Comparison of ENCODE assay signal across 14 cellular contexts in the genomic region with DNA sequence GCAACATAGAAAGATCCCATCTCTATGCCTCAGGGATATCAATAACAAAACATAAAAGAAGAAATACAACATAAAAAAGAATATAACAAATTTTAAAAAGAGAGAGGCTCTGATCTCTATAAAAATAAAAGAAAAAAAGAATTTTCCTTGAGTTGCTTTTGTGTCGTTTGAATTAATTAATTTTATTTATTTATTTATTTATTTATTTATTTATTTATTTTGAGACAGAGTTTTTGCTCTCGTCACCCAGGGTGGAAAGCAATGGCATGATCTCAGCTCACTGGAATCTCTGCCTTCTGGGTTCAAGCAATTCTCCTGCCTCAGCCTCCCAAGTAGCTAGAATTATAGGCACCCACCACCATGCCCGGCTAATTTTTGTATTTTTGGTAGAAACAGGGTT. TPM values are rescaled to one million over a fixed set of nuclear protein-coding genes. Genes with fewer than 3 reads are reported as not detected.
DNase-seq lines count a peak whose midpoint lies in the region; ATAC-seq, FAIRE-seq and TF ChIP-seq lines count a peak whose summit lies in the region.
"Had no signal": no experiment of that assay in that cellular context is flagged by ENCODE, and none has a peak within 500 bp of the region (broad histone marks: within the 10 kb centered on the region; RNA-seq: fewer than 3 reads in every experiment).

No MANE protein-coding gene starts in this region.

- no peaks in the 10 kb centered on the region for H3K9me3 Mint-ChIP-seq in activated CD8-positive, alpha-beta memory T cell treated with anti-CD3 and anti-CD28 coated beads, Interleukin-2, amount 10 ng/mL, durations not matched to agents 7 days and 5 days (ENCODE audit: low read depth)
- no peaks in the 10 kb centered on the region for H3K9me3 Mint-ChIP-seq in stimulated activated memory B cell treated with anti-CD40 and anti-IgM and Interleukin-4, amounts not matched to agents 10 μg/mL and 1 μg/mL and 100 μg/mL, for 72 hours
- H3K9me3 Mint-ChIP-seq in HFFc6 = no peaks in the 10 kb centered on the region
- H3K9me3 Mint-ChIP-seq in activated naive CD8-positive, alpha-beta T cell treated with anti-CD3 and anti-CD28 coated beads for 36 hours = no peaks in the 10 kb centered on the region

- no peaks in the 10 kb centered on the region for H4K20me1 ChIP-seq in HepG2 (ENCODE audit: insufficient read depth, low read length)

- H3K4me2 ChIP-seq in HepG2 (ENCODE audit: low read depth, low read length) = peak overlapping the region; percentile 88; the same call in 1 of the 2 replicates

- no TSS peak for BruUV-seq in HepG2 (replicated peaks; lab: Mats Ljungman, UMichigan)

- H3K79me2 ChIP-seq in HepG2 (ENCODE audit: insufficient read depth, low read length) = peaks cover 54% of the 10 kb centered on the region

- peaks cover 28% of the 10 kb centered on the region for H3K4me1 Mint-ChIP-seq in activated CD8-positive, alpha-beta memory T cell treated with anti-CD3 and anti-CD28 coated beads, Interleukin-2, amount 10 ng/mL, durations not matched to agents 7 days and 5 days
- H3K4me1 Mint-ChIP-seq in stimulated activated memory B cell treated with anti-CD40 and anti-IgM and Interleukin-4, amounts not matched to agents 10 μg/mL and 1 μg/mL and 100 μg/mL, for 72 hours = peaks cover 25% of the 10 kb centered on the region
- peaks cover 30% of the 10 kb centered on the region for H3K4me1 Mint-ChIP-seq in HFFc6 (ENCODE audit: low read depth)
- H3K4me1 Mint-ChIP-seq in activated naive CD8-positive, alpha-beta T cell treated with anti-CD3 and anti-CD28 coated beads for 36 hours = peaks cover 28% of the 10 kb centered on the region

- no peaks in the 10 kb centered on the region for H3K27me3 Mint-ChIP-seq in activated CD8-positive, alpha-beta memory T cell treated with anti-CD3 and anti-CD28 coated beads, Interleukin-2, amount 10 ng/mL, durations not matched to agents 7 days and 5 days
- H3K27me3 Mint-ChIP-seq in stimulated activated memory B cell treated with anti-CD40 and anti-IgM and Interleukin-4, amounts not matched to agents 10 μg/mL and 1 μg/mL and 100 μg/mL, for 72 hours = no peaks in the 10 kb centered on the region
- peaks cover 2% of the 10 kb centered on the region; the same call in 1 of the 2 replicates for H3K27me3 Mint-ChIP-seq in HFFc6 (ENCODE audit: insufficient read depth)
- H3K27me3 Mint-ChIP-seq in activated naive CD8-positive, alpha-beta T cell treated with anti-CD3 and anti-CD28 coated beads for 36 hours = no peaks in the 10 kb centered on the region

- in situ Hi-C loops in HepG2 (cut with HindIII; ENCODE audit: extremely low pct_ligation_motif_present, low pct_unique_long_range_greater_than_20kb) = no loop called here

- H3K27ac Mint-ChIP-seq in activated CD8-positive, alpha-beta memory T cell treated with anti-CD3 and anti-CD28 coated beads, Interleukin-2, amount 10 ng/mL, durations not matched to agents 7 days and 5 days = peak overlapping the region; percentile 97
- peak overlapping the region; percentile 59 for H3K27ac Mint-ChIP-seq in stimulated activated memory B cell treated with anti-CD40 and anti-IgM and Interleukin-4, amounts not matched to agents 10 μg/mL and 1 μg/mL and 100 μg/mL, for 72 hours
- no peak overlapping the region for H3K27ac Mint-ChIP-seq in HFFc6
- H3K27ac Mint-ChIP-seq in activated naive CD8-positive, alpha-beta T cell treated with anti-CD3 and anti-CD28 coated beads for 36 hours = no peak overlapping the region

- H3K36me3 Mint-ChIP-seq in activated CD8-positive, alpha-beta memory T cell treated with anti-CD3 and anti-CD28 coated beads, Interleukin-2, amount 10 ng/mL, durations not matched to agents 7 days and 5 days = peaks cover 1% of the 10 kb centered on the region
- H3K36me3 Mint-ChIP-seq in stimulated activated memory B cell treated with anti-CD40 and anti-IgM and Interleukin-4, amounts not matched to agents 10 μg/mL and 1 μg/mL and 100 μg/mL, for 72 hours = no peaks in the 10 kb centered on the region
- no peaks in the 10 kb centered on the region for H3K36me3 Mint-ChIP-seq in HFFc6 (ENCODE audit: low read depth)
- no peaks in the 10 kb centered on the region for H3K36me3 Mint-ChIP-seq in activated naive CD8-positive, alpha-beta T cell treated with anti-CD3 and anti-CD28 coated beads for 36 hours

- H3K27ac ChIP-seq in SK-N-MC (peak overlapping the region; percentile 81; the same call in 1 of the 2 replicates), HepG2 (ENCODE audit: extremely low read length, insufficient read depth, low read length) (peak overlapping the region; percentile 91)

- H3K9me3 ChIP-seq in SK-N-MC (ENCODE audit: low read depth, low read length) = no peaks in the 10 kb centered on the region
- H3K9me3 ChIP-seq in HepG2 (ENCODE audit: low read length) = no peaks in the 10 kb centered on the region
- H3K9me3 ChIP-seq: MG63 had no signal

- DNase-seq in activated CD8-positive, alpha-beta memory T cell treated with anti-CD3 and anti-CD28 coated beads, Interleukin-2, amount 10 ng/mL, durations not matched to agents 7 days and 5 days = no peak
- no peak for DNase-seq in activated CD8-positive, alpha-beta memory T cell treated with anti-CD3 and anti-CD28 coated beads, Interleukin-2, amount 50 U/mL, for 48 hours
- DNase-seq in SK-N-MC (ENCODE audit: low read depth, low spot score) = no peak
- DNase-seq in HepG2 (ENCODE audit: low spot score) = no peak
- DNase-seq in HFFc6 = no peak
- no peak for DNase-seq in medulla oblongata (ENCODE audit: extremely low spot score)
- no peak for DNase-seq in activated naive CD8-positive, alpha-beta T cell treated with anti-CD3 and anti-CD28 coated beads for 36 hours
- DNase-seq: 8988T; cortex of kidney; MG63; NK-92 treated with Interleukin-12 subunit alpha and Interleukin-12 subunit beta, amount 100 ng/mL, for 24 hours; retina had no signal

- no peak for FAIRE-seq in HepG2 (lab: Jason Lieb, UNC)

- POLR2A ChIA-PET in HepG2 (lab: Yijun Ruan, JAX) = interaction anchor here (2.2 to 2.8 kb wide), 3 partner anchors 9 to 33 kb away, joined by 8 to 38 read pairs (median 18); a partner anchor contains a TSS

- H2AFZ ChIP-seq in HepG2 (ENCODE audit: low read length) = no peak overlapping the region

- no peak overlapping the region for H3K4me3 Mint-ChIP-seq in activated CD8-positive, alpha-beta memory T cell treated with anti-CD3 and anti-CD28 coated beads, Interleukin-2, amount 10 ng/mL, durations not matched to agents 7 days and 5 days
- H3K4me3 Mint-ChIP-seq in stimulated activated memory B cell treated with anti-CD40 and anti-IgM and Interleukin-4, amounts not matched to agents 10 μg/mL and 1 μg/mL and 100 μg/mL, for 72 hours = no peak overlapping the region
- no peak overlapping the region for H3K4me3 Mint-ChIP-seq in HFFc6
- H3K4me3 Mint-ChIP-seq in activated naive CD8-positive, alpha-beta T cell treated with anti-CD3 and anti-CD28 coated beads for 36 hours = no peak overlapping the region

- no peak for ATAC-seq in activated CD8-positive, alpha-beta memory T cell treated with anti-CD3 and anti-CD28 coated beads, Interleukin-2, amount 10 ng/mL, durations not matched to agents 7 days and 5 days
- ATAC-seq in HepG2 = no peak
- no peak for ATAC-seq in stimulated activated memory B cell treated with anti-CD40 and anti-IgM and Interleukin-4, amounts not matched to agents 10 μg/mL and 1 μg/mL and 100 μg/mL, for 72 hours

- H3K4me1 ChIP-seq in HepG2 (ENCODE audit: insufficient read depth, low read length) = peaks cover 45% of the 10 kb centered on the region

- TF ChIP-seq RAD21 in HepG2 (CRISPR knock-in tag; IDR thresholded peaks at IDR 0.05) = no peak

- no peak for TF ChIP-seq POLR2A in HepG2 (IDR thresholded peaks at IDR 0.05; ENCODE audit: insufficient read depth in 1 of 2, low read depth in 2 of 2, low read length in 2 of 2)

- H3K36me3 ChIP-seq in SK-N-MC (ENCODE audit: insufficient read depth, low read length) (no peaks in the 10 kb centered on the region), HepG2 (replicated peaks in 1 of 2; ENCODE audit: control insufficient read depth in 1 of 2, insufficient read depth in 2 of 2, low read length in 2 of 2) (0 out of 5 replicates have a peak, but pooled peaks cover 0 to 4% of the 10 kb centered on the region in 2 experiments)
- H3K36me3 ChIP-seq: MG63 had no signal

- intact Hi-C loops in HepG2 (cut with micrococcal nuclease; ENCODE audit: unreplicated experiment) = no loop called here

- H3K4me3 ChIP-seq in SK-N-MC (no peak overlapping the region), HepG2 (replicated peaks in 1 of 3; ENCODE audit: insufficient read depth in 1 of 3, low read depth in 2 of 3, low read length in 3 of 3) (no peak overlapping the region)
- H3K4me3 ChIP-seq: MG63 had no signal

- no peak for TF ChIP-seq CTCF in HepG2 (CRISPR knock-in tag; IDR thresholded peaks at IDR 0.05)
- no peak for TF ChIP-seq CTCF in HFFc6 (IDR thresholded peaks at IDR 0.05)

- TF ChIP-seq EP300 in HepG2 (IDR thresholded peaks at IDR 0.05; ENCODE audit: low read depth in 2 of 2, low read length in 2 of 2) = no peak
- TF ChIP-seq EP300 in HepG2 (CRISPR knock-in tag; IDR thresholded peaks at IDR 0.05; ENCODE audit: borderline replicate concordance) = no peak

- 94% methylated on average over 3 of the region's 3 CpGs for WGBS in HepG2 (ENCODE audit: low lambda C conversion rate)

- CTCF ChIA-PET in activated CD8-positive, alpha-beta memory T cell treated with anti-CD3 and anti-CD28 coated beads, Interleukin-2, amount 10 ng/mL, durations not matched to agents 7 days and 5 days (lab: Charles Lee) = interaction anchor here (0.5 to 2.7 kb wide), 10 partner anchors 11 to 176 kb away, joined by 3 to 9 read pairs (median 6); a partner anchor contains a TSS
- CTCF ChIA-PET in HepG2 (lab: Yijun Ruan, JAX; ENCODE audit: low intra/inter-chr PET ratio, low total read pairs) = no interaction called here

- no peak overlapping the region for H3K9ac ChIP-seq in SK-N-MC (ENCODE audit: insufficient read length)
- no peak overlapping the region for H3K9ac ChIP-seq in HepG2 (ENCODE audit: insufficient read depth, low read depth, low read length)

- no peaks in the 10 kb centered on the region for H3K27me3 ChIP-seq in HepG2 (ENCODE audit: control insufficient read depth in 1 of 2, insufficient read depth in 2 of 2, low read length in 2 of 2)
- H3K27me3 ChIP-seq: MG63 had no signal

RNA-seq across cellular contexts. Expression of a gene that starts 8.5 kb away (rescaled TPM):
- 10 to 100 TPM; 13.5 to 14.0 TPM for total RNA-seq in activated CD8-positive, alpha-beta memory T cell treated with anti-CD3 and anti-CD28 coated beads, Interleukin-2, amount 10 ng/mL, durations not matched to agents 7 days and 5 days
- 41.4 and 95.8 TPM in 2 replicates for total RNA-seq in HepG2 (2016; rRNA removed; fragmentation: Illumina TruSeq; extraction: Trizol)
- total RNA-seq in HepG2 (2016; cell fraction: cytosol; rRNA removed; fragmentation: Illumina TruSeq; extraction: Trizol; ENCODE audit: low read depth) = 4.5 and 5.4 TPM in 2 replicates
- total RNA-seq in HepG2 (2016; cell fraction: insoluble cytoplasmic fraction; rRNA removed; fragmentation: Illumina TruSeq; extraction: Trizol) = 42.0 and 91.4 TPM in 2 replicates
- 13.3 and 15.6 TPM in 2 replicates for total RNA-seq in HepG2 (2016; cell fraction: membrane; rRNA removed; fragmentation: Illumina TruSeq; extraction: Trizol)
- total RNA-seq in HepG2 (2016; cell fraction: nucleus; rRNA removed; fragmentation: Illumina TruSeq; extraction: Trizol) = 73.4 and 78.1 TPM in 2 replicates
- 105 and 145 TPM in 2 replicates for polyA plus RNA-seq in HepG2 (2011; rRNA removed)
- polyA plus RNA-seq in HepG2 (2011; cell fraction: cytosol; rRNA removed) = 97.9 and 106 TPM in 2 replicates
- 65.0 and 70.1 TPM in 2 replicates for polyA plus RNA-seq in HepG2 (2011; cell fraction: nucleus; rRNA removed)
- polyA plus RNA-seq in HepG2 (2012) = 48.5 and 60.7 TPM in 2 replicates
- polyA plus RNA-seq in HepG2 (2016; cell fraction: cytosol; fragmentation: Illumina TruSeq; extraction: Trizol; ENCODE audit: low read depth) = 4.5 and 4.7 TPM in 2 replicates
- polyA plus RNA-seq in HepG2 (2016; cell fraction: insoluble cytoplasmic fraction; fragmentation: Illumina TruSeq; extraction: Trizol; ENCODE audit: low read depth) = 24.5 and 27.5 TPM in 2 replicates
- 8.6 and 9.1 TPM in 2 replicates for polyA plus RNA-seq in HepG2 (2016; cell fraction: membrane; fragmentation: Illumina TruSeq; extraction: Trizol; ENCODE audit: low read depth)
- polyA plus RNA-seq in HepG2 (2016; cell fraction: nucleus; fragmentation: Illumina TruSeq; extraction: Trizol; ENCODE audit: insufficient read depth, low read depth) = 69.9 and 80.4 TPM in 2 replicates
- polyA minus RNA-seq in HepG2 (2011; rRNA and poly(A)+ RNA removed; ENCODE audit: low replicate concordance) = 95.1 and 327 TPM in 2 replicates
- 74.7 and 90.1 TPM in 2 replicates for polyA minus RNA-seq in HepG2 (2011; cell fraction: cytosol; rRNA and poly(A)+ RNA removed)
- 27.6 and 39.4 TPM in 2 replicates for polyA minus RNA-seq in HepG2 (2011; cell fraction: nucleus; rRNA and poly(A)+ RNA removed)
- under 1 TPM in 4 of 6 experiments, not detected in 2; 0.05 to 0.38 (median 0.14) TPM for total RNA-seq in HFFc6 (2021; fragmentation: NEBNext Ultra II Directional; extraction: Animal tissue kit (Norgen Biotek cat#: 25700))
- 10 to 100 TPM; 12.8 to 13.4 TPM for total RNA-seq in activated naive CD8-positive, alpha-beta T cell treated with anti-CD3 and anti-CD28 coated beads for 36 hours

RNA-seq across cellular contexts. Expression of a gene that starts 26.3 kb away (rescaled TPM):
- 10 to 100 TPM; 62.8 TPM for total RNA-seq in activated CD8-positive, alpha-beta memory T cell treated with anti-CD3 and anti-CD28 coated beads, Interleukin-2, amount 10 ng/mL, durations not matched to agents 7 days and 5 days
- total RNA-seq in HepG2 (2016; rRNA removed; fragmentation: Illumina TruSeq; extraction: Trizol) = 0.31 TPM in 1 of 2 replicates, not detected in the other
- not detected in 2 replicates for total RNA-seq in HepG2 (2016; cell fraction: cytosol; rRNA removed; fragmentation: Illumina TruSeq; extraction: Trizol; ENCODE audit: low read depth)
- 0.22 TPM in 1 of 2 replicates, not detected in the other for total RNA-seq in HepG2 (2016; cell fraction: insoluble cytoplasmic fraction; rRNA removed; fragmentation: Illumina TruSeq; extraction: Trizol)
- not detected in 2 replicates for total RNA-seq in HepG2 (2016; cell fraction: membrane; rRNA removed; fragmentation: Illumina TruSeq; extraction: Trizol)
- 0.99 TPM in 1 of 2 replicates, not detected in the other for total RNA-seq in HepG2 (2016; cell fraction: nucleus; rRNA removed; fragmentation: Illumina TruSeq; extraction: Trizol)
- 0.15 TPM in 1 of 2 replicates, not detected in the other for polyA plus RNA-seq in HepG2 (2011; rRNA removed)
- not detected in 2 replicates for polyA plus RNA-seq in HepG2 (2011; cell fraction: cytosol; rRNA removed)
- polyA plus RNA-seq in HepG2 (2011; cell fraction: nucleus; rRNA removed) = 0.55 and 0.79 TPM in 2 replicates
- polyA plus RNA-seq in HepG2 (2012) = not detected in 2 replicates
- polyA plus RNA-seq in HepG2 (2016; cell fraction: cytosol; fragmentation: Illumina TruSeq; extraction: Trizol; ENCODE audit: low read depth) = not detected in 2 replicates
- polyA plus RNA-seq in HepG2 (2016; cell fraction: insoluble cytoplasmic fraction; fragmentation: Illumina TruSeq; extraction: Trizol; ENCODE audit: low read depth) = not detected in 2 replicates
- not detected in 2 replicates for polyA plus RNA-seq in HepG2 (2016; cell fraction: membrane; fragmentation: Illumina TruSeq; extraction: Trizol; ENCODE audit: low read depth)
- polyA plus RNA-seq in HepG2 (2016; cell fraction: nucleus; fragmentation: Illumina TruSeq; extraction: Trizol; ENCODE audit: insufficient read depth, low read depth) = not detected in 2 replicates
- 0.28 and 1.2 TPM in 2 replicates for polyA minus RNA-seq in HepG2 (2011; rRNA and poly(A)+ RNA removed; ENCODE audit: low replicate concordance)
- polyA minus RNA-seq in HepG2 (2011; cell fraction: cytosol; rRNA and poly(A)+ RNA removed) = not detected in 2 replicates
- 0.87 and 1.2 TPM in 2 replicates for polyA minus RNA-seq in HepG2 (2011; cell fraction: nucleus; rRNA and poly(A)+ RNA removed)
- total RNA-seq in HFFc6 (2021; fragmentation: NEBNext Ultra II Directional; extraction: Animal tissue kit (Norgen Biotek cat#: 25700)) = not detected
- total RNA-seq in activated naive CD8-positive, alpha-beta T cell treated with anti-CD3 and anti-CD28 coated beads for 36 hours = 10 to 100 TPM; 44.8 to 45.7 TPM

RNA-seq across cellular contexts. Expression of a gene that starts 33.4 kb away (rescaled TPM):
- total RNA-seq in activated CD8-positive, alpha-beta memory T cell treated with anti-CD3 and anti-CD28 coated beads, Interleukin-2, amount 10 ng/mL, durations not matched to agents 7 days and 5 days = 10 to 100 TPM; 75.4 to 90.1 TPM
- total RNA-seq in HepG2 (2016; rRNA removed; fragmentation: Illumina TruSeq; extraction: Trizol) = 32.2 and 39.4 TPM in 2 replicates
- total RNA-seq in HepG2 (2016; cell fraction: cytosol; rRNA removed; fragmentation: Illumina TruSeq; extraction: Trizol; ENCODE audit: low read depth) = 10.2 and 10.9 TPM in 2 replicates
- total RNA-seq in HepG2 (2016; cell fraction: insoluble cytoplasmic fraction; rRNA removed; fragmentation: Illumina TruSeq; extraction: Trizol) = 35.2 and 38.6 TPM in 2 replicates
- total RNA-seq in HepG2 (2016; cell fraction: membrane; rRNA removed; fragmentation: Illumina TruSeq; extraction: Trizol) = 21.9 and 22.5 TPM in 2 replicates
- 36.9 and 43.8 TPM in 2 replicates for total RNA-seq in HepG2 (2016; cell fraction: nucleus; rRNA removed; fragmentation: Illumina TruSeq; extraction: Trizol)
- polyA plus RNA-seq in HepG2 (2011; rRNA removed) = 26.9 and 40.0 TPM in 2 replicates
- polyA plus RNA-seq in HepG2 (2011; cell fraction: cytosol; rRNA removed) = 13.4 and 14.2 TPM in 2 replicates
- 155 and 169 TPM in 2 replicates for polyA plus RNA-seq in HepG2 (2011; cell fraction: nucleus; rRNA removed)
- 15.0 and 18.0 TPM in 2 replicates for polyA plus RNA-seq in HepG2 (2012)
- polyA plus RNA-seq in HepG2 (2016; cell fraction: cytosol; fragmentation: Illumina TruSeq; extraction: Trizol; ENCODE audit: low read depth) = 5.6 and 6.8 TPM in 2 replicates
- 25.5 and 27.5 TPM in 2 replicates for polyA plus RNA-seq in HepG2 (2016; cell fraction: insoluble cytoplasmic fraction; fragmentation: Illumina TruSeq; extraction: Trizol; ENCODE audit: low read depth)
- polyA plus RNA-seq in HepG2 (2016; cell fraction: membrane; fragmentation: Illumina TruSeq; extraction: Trizol; ENCODE audit: low read depth) = 12.4 and 13.2 TPM in 2 replicates
- polyA plus RNA-seq in HepG2 (2016; cell fraction: nucleus; fragmentation: Illumina TruSeq; extraction: Trizol; ENCODE audit: insufficient read depth, low read depth) = 90.2 and 94.9 TPM in 2 replicates
- polyA minus RNA-seq in HepG2 (2011; rRNA and poly(A)+ RNA removed; ENCODE audit: low replicate concordance) = 71.6 and 214 TPM in 2 replicates
- polyA minus RNA-seq in HepG2 (2011; cell fraction: cytosol; rRNA and poly(A)+ RNA removed) = 13.4 and 14.8 TPM in 2 replicates
- 21.8 and 24.0 TPM in 2 replicates for polyA minus RNA-seq in HepG2 (2011; cell fraction: nucleus; rRNA and poly(A)+ RNA removed)
- 10 to 100 TPM; 31.2 to 38.0 (median 33.4) TPM for total RNA-seq in HFFc6 (2021; fragmentation: NEBNext Ultra II Directional; extraction: Animal tissue kit (Norgen Biotek cat#: 25700))
- total RNA-seq in activated naive CD8-positive, alpha-beta T cell treated with anti-CD3 and anti-CD28 coated beads for 36 hours = 10 to 100 TPM; 57.0 to 62.0 TPM

RNA-seq across cellular contexts. Expression of a gene that starts 57.3 kb away (rescaled TPM):
- 100 to 1,000 TPM; 260 to 273 TPM for total RNA-seq in activated CD8-positive, alpha-beta memory T cell treated with anti-CD3 and anti-CD28 coated beads, Interleukin-2, amount 10 ng/mL, durations not matched to agents 7 days and 5 days
- 0.20 TPM in 1 of 2 replicates, not detected in the other for total RNA-seq in HepG2 (2016; rRNA removed; fragmentation: Illumina TruSeq; extraction: Trizol)
- total RNA-seq in HepG2 (2016; cell fraction: cytosol; rRNA removed; fragmentation: Illumina TruSeq; extraction: Trizol; ENCODE audit: low read depth) = not detected in 2 replicates
- 0.07 and 0.37 TPM in 2 replicates for total RNA-seq in HepG2 (2016; cell fraction: insoluble cytoplasmic fraction; rRNA removed; fragmentation: Illumina TruSeq; extraction: Trizol)
- total RNA-seq in HepG2 (2016; cell fraction: membrane; rRNA removed; fragmentation: Illumina TruSeq; extraction: Trizol) = not detected in 2 replicates
- total RNA-seq in HepG2 (2016; cell fraction: nucleus; rRNA removed; fragmentation: Illumina TruSeq; extraction: Trizol) = 0.16 and 0.34 TPM in 2 replicates
- 0.13 and 0.17 TPM in 2 replicates for polyA plus RNA-seq in HepG2 (2011; rRNA removed)
- 0.04 and 0.05 TPM in 2 replicates for polyA plus RNA-seq in HepG2 (2011; cell fraction: cytosol; rRNA removed)
- polyA plus RNA-seq in HepG2 (2011; cell fraction: nucleus; rRNA removed) = 0.61 and 0.68 TPM in 2 replicates
- polyA plus RNA-seq in HepG2 (2012) = 0.16 and 0.21 TPM in 2 replicates
- 0.03 TPM in 1 of 2 replicates, not detected in the other for polyA plus RNA-seq in HepG2 (2016; cell fraction: cytosol; fragmentation: Illumina TruSeq; extraction: Trizol; ENCODE audit: low read depth)
- polyA plus RNA-seq in HepG2 (2016; cell fraction: insoluble cytoplasmic fraction; fragmentation: Illumina TruSeq; extraction: Trizol; ENCODE audit: low read depth) = 0.07 and 0.09 TPM in 2 replicates
- polyA plus RNA-seq in HepG2 (2016; cell fraction: membrane; fragmentation: Illumina TruSeq; extraction: Trizol; ENCODE audit: low read depth) = 0.03 and 0.05 TPM in 2 replicates
- polyA plus RNA-seq in HepG2 (2016; cell fraction: nucleus; fragmentation: Illumina TruSeq; extraction: Trizol; ENCODE audit: insufficient read depth, low read depth) = 0.46 and 0.75 TPM in 2 replicates
- 0.02 and 0.09 TPM in 2 replicates for polyA minus RNA-seq in HepG2 (2011; rRNA and poly(A)+ RNA removed; ENCODE audit: low replicate concordance)
- not detected in 2 replicates for polyA minus RNA-seq in HepG2 (2011; cell fraction: cytosol; rRNA and poly(A)+ RNA removed)
- polyA minus RNA-seq in HepG2 (2011; cell fraction: nucleus; rRNA and poly(A)+ RNA removed) = 0.13 and 1.2 TPM in 2 replicates
- total RNA-seq in HFFc6 (2021; fragmentation: NEBNext Ultra II Directional; extraction: Animal tissue kit (Norgen Biotek cat#: 25700)) = not detected
- total RNA-seq in activated naive CD8-positive, alpha-beta T cell treated with anti-CD3 and anti-CD28 coated beads for 36 hours = 100 to 1,000 TPM; 146 to 157 TPM

RNA-seq across cellular contexts. Expression of a gene that starts 57.8 kb away (rescaled TPM):
- total RNA-seq in activated CD8-positive, alpha-beta memory T cell treated with anti-CD3 and anti-CD28 coated beads, Interleukin-2, amount 10 ng/mL, durations not matched to agents 7 days and 5 days = not detected
- total RNA-seq in HepG2 (2016; rRNA removed; fragmentation: Illumina TruSeq; extraction: Trizol) = not detected in 2 replicates
- total RNA-seq in HepG2 (2016; cell fraction: cytosol; rRNA removed; fragmentation: Illumina TruSeq; extraction: Trizol; ENCODE audit: low read depth) = not detected in 2 replicates
- total RNA-seq in HepG2 (2016; cell fraction: insoluble cytoplasmic fraction; rRNA removed; fragmentation: Illumina TruSeq; extraction: Trizol) = not detected in 2 replicates
- total RNA-seq in HepG2 (2016; cell fraction: membrane; rRNA removed; fragmentation: Illumina TruSeq; extraction: Trizol) = not detected in 2 replicates
- not detected in 2 replicates for total RNA-seq in HepG2 (2016; cell fraction: nucleus; rRNA removed; fragmentation: Illumina TruSeq; extraction: Trizol)
- polyA plus RNA-seq in HepG2 (2011; rRNA removed) = not detected in 2 replicates
- polyA plus RNA-seq in HepG2 (2011; cell fraction: cytosol; rRNA removed) = not detected in 2 replicates
- polyA plus RNA-seq in HepG2 (2011; cell fraction: nucleus; rRNA removed) = not detected in 2 replicates
- not detected in 2 replicates for polyA plus RNA-seq in HepG2 (2012)
- polyA plus RNA-seq in HepG2 (2016; cell fraction: cytosol; fragmentation: Illumina TruSeq; extraction: Trizol; ENCODE audit: low read depth) = not detected in 2 replicates
- polyA plus RNA-seq in HepG2 (2016; cell fraction: insoluble cytoplasmic fraction; fragmentation: Illumina TruSeq; extraction: Trizol; ENCODE audit: low read depth) = not detected in 2 replicates
- not detected in 2 replicates for polyA plus RNA-seq in HepG2 (2016; cell fraction: membrane; fragmentation: Illumina TruSeq; extraction: Trizol; ENCODE audit: low read depth)
- not detected in 2 replicates for polyA plus RNA-seq in HepG2 (2016; cell fraction: nucleus; fragmentation: Illumina TruSeq; extraction: Trizol; ENCODE audit: insufficient read depth, low read depth)
- polyA minus RNA-seq in HepG2 (2011; rRNA and poly(A)+ RNA removed; ENCODE audit: low replicate concordance) = not detected in 2 replicates
- polyA minus RNA-seq in HepG2 (2011; cell fraction: cytosol; rRNA and poly(A)+ RNA removed) = not detected in 2 replicates
- polyA minus RNA-seq in HepG2 (2011; cell fraction: nucleus; rRNA and poly(A)+ RNA removed) = not detected in 2 replicates
- total RNA-seq in HFFc6 (2021; fragmentation: NEBNext Ultra II Directional; extraction: Animal tissue kit (Norgen Biotek cat#: 25700)) = not detected
- not detected for total RNA-seq in activated naive CD8-positive, alpha-beta T cell treated with anti-CD3 and anti-CD28 coated beads for 36 hours
- total RNA-seq: mononuclear cell had no signal

Comparison
In these comparisons a context has a peak if more than half of its experiments do, and no peak if none do; other contexts are left out.
1. H3K27ac Mint-ChIP-seq: peak in activated CD8-positive, alpha-beta memory T cell treated with anti-CD3 and anti-CD28 coated beads, Interleukin-2, amount 10 ng/mL, durations not matched to agents 7 days and 5 days (single experiment) and stimulated activated memory B cell treated with anti-CD40 and anti-IgM and Interleukin-4, amounts not matched to agents 10 μg/mL and 1 μg/mL and 100 μg/mL, for 72 hours (single experiment); none in HFFc6 (single experiment) and activated naive CD8-positive, alpha-beta T cell treated with anti-CD3 and anti-CD28 coated beads for 36 hours (single experiment).
2. RNA of a gene that starts 26.3 kb away (total RNA-seq): 62.8 TPM in activated CD8-positive, alpha-beta memory T cell treated with anti-CD3 and anti-CD28 coated beads, Interleukin-2, amount 10 ng/mL, durations not matched to agents 7 days and 5 days and 44.8 to 45.7 TPM in activated naive CD8-positive, alpha-beta T cell treated with anti-CD3 and anti-CD28 coated beads for 36 hours; 0.22 to 0.99 TPM in HepG2 and not detected in HFFc6; every median in the first group is over 10 times any median in the second.